ENCODE assay signal across 9 cellular contexts in genomic region chr14:88559852-88560251, GRCh38. TPM values are rescaled to one million over a fixed set of nuclear protein-coding genes. Genes with fewer than 3 reads are reported as not detected.
DNase-seq lines count a peak whose midpoint lies in the region.
"Had no signal": no experiment of that assay in that cellular context is flagged by ENCODE, and none has a peak within 500 bp of the region (broad histone marks: within the 10 kb centered on the region; RNA-seq: fewer than 3 reads in every experiment).

No MANE protein-coding gene starts in this region.

- peaks cover 39% of the 10 kb centered on the region for H3K27me3 Mint-ChIP-seq in activated T-helper 2 cell treated with anti-CD3 and anti-CD28 coated beads, Interferon-gamma antibody, Interleukin-2, Interleukin-4, amounts not matched to agents 10 μg/mL and 5 μg/mL and 100 μg/mL, durations not matched to agents 14 hours and 24 hours and 36 hours (ENCODE audit: low read depth)

- H3K27ac Mint-ChIP-seq in activated T-helper 2 cell treated with anti-CD3 and anti-CD28 coated beads, Interferon-gamma antibody, Interleukin-2, Interleukin-4, amounts not matched to agents 10 μg/mL and 5 μg/mL and 100 μg/mL, durations not matched to agents 14 hours and 24 hours and 36 hours: no peak overlapping the region

- no peaks in the 10 kb centered on the region for H3K9me3 Mint-ChIP-seq in activated T-helper 2 cell treated with anti-CD3 and anti-CD28 coated beads, Interferon-gamma antibody, Interleukin-2, Interleukin-4, amounts not matched to agents 10 μg/mL and 5 μg/mL and 100 μg/mL, durations not matched to agents 14 hours and 24 hours and 36 hours

- H3K4me1 Mint-ChIP-seq in activated T-helper 2 cell treated with anti-CD3 and anti-CD28 coated beads, Interferon-gamma antibody, Interleukin-2, Interleukin-4, amounts not matched to agents 10 μg/mL and 5 μg/mL and 100 μg/mL, durations not matched to agents 14 hours and 24 hours and 36 hours (ENCODE audit: low read depth): peaks cover 42% of the 10 kb centered on the region

- H3K4me3 Mint-ChIP-seq in activated T-helper 2 cell treated with anti-CD3 and anti-CD28 coated beads, Interferon-gamma antibody, Interleukin-2, Interleukin-4, amounts not matched to agents 10 μg/mL and 5 μg/mL and 100 μg/mL, durations not matched to agents 14 hours and 24 hours and 36 hours (ENCODE audit: low read depth): no peak overlapping the region

- intact Hi-C loops in activated T-helper 2 cell treated with anti-CD3 and anti-CD28 coated beads, Interferon-gamma antibody, Interleukin-2, Interleukin-4, amounts not matched to agents 10 μg/mL and 5 μg/mL and 100 μg/mL, durations not matched to agents 14 hours and 24 hours and 36 hours (cut with micrococcal nuclease): loop anchor here (5.0 to 10.0 kb wide), 4 partner anchors 37 to 1395 kb away; partner anchors contain the start of genes EFCAB11, EML5, SPATA7 and TDP1

- peaks cover 15% of the 10 kb centered on the region for H3K36me3 Mint-ChIP-seq in activated T-helper 2 cell treated with anti-CD3 and anti-CD28 coated beads, Interferon-gamma antibody, Interleukin-2, Interleukin-4, amounts not matched to agents 10 μg/mL and 5 μg/mL and 100 μg/mL, durations not matched to agents 14 hours and 24 hours and 36 hours (ENCODE audit: low read depth)

- DNase-seq in COR-L47 (lab: John Stamatoyannopoulos, UW): peak; percentile 43
- DNase-seq in Kasumi-1 (lab: John Stamatoyannopoulos, UW): peak; percentile 54 to 62
- DNase-seq in amniotic epithelial cell (ENCODE audit: low read depth): peak; percentile 61
- peak; percentile 47 to 51 for DNase-seq in lung microvascular endothelial cell (ENCODE audit: low read depth in 2 of 2)
- no peak for DNase-seq in effector CD8-positive, alpha-beta T cell (lab: John Stamatoyannopoulos, UW)
- DNase-seq in iPS-NIHi11 (ENCODE audit: low spot score): no peak
- no peak for DNase-seq in activated T-helper 2 cell treated with anti-CD3 and anti-CD28 coated beads, Interferon-gamma antibody, Interleukin-2, Interleukin-4, amounts not matched to agents 10 μg/mL and 5 μg/mL and 100 μg/mL, durations not matched to agents 14 hours and 24 hours and 36 hours (ENCODE audit: low spot score)
- DNase-seq in KG1 (lab: John Stamatoyannopoulos, UW): no peak
- DNase-seq: NCI-H187 treated with DMSO at 0.1 percent for 48 hours had no signal

RNA-seq across cellular contexts. Expression of gene ZC3H14, which starts 3.0 kb away (rescaled TPM):
- total RNA-seq in lung microvascular endothelial cell: 35.1 and 47.2 TPM in 2 replicates
- 59.8 and 60.3 TPM in 2 replicates for total RNA-seq in activated T-helper 2 cell treated with anti-CD3 and anti-CD28 coated beads, Interferon-gamma antibody, Interleukin-2, Interleukin-4, amounts not matched to agents 10 μg/mL and 5 μg/mL and 100 μg/mL, durations not matched to agents 14 hours and 24 hours and 36 hours

RNA-seq across cellular contexts. Expression of gene PTPN21, which starts 5.0 kb away (rescaled TPM):
- 2.8 and 5.2 TPM in 2 replicates for total RNA-seq in lung microvascular endothelial cell
- total RNA-seq in activated T-helper 2 cell treated with anti-CD3 and anti-CD28 coated beads, Interferon-gamma antibody, Interleukin-2, Interleukin-4, amounts not matched to agents 10 μg/mL and 5 μg/mL and 100 μg/mL, durations not matched to agents 14 hours and 24 hours and 36 hours: 0.32 and 0.34 TPM in 2 replicates

Comparison
In these comparisons a context has a peak if more than half of its experiments do, and no peak if none do; other contexts are left out.
1. DNase-seq: peak in COR-L47 (single experiment), Kasumi-1 (2 of 2), amniotic epithelial cell (single experiment) and lung microvascular endothelial cell (2 of 2); none in effector CD8-positive, alpha-beta T cell (single experiment), iPS-NIHi11 (single experiment), activated T-helper 2 cell treated with anti-CD3 and anti-CD28 coated beads, Interferon-gamma antibody, Interleukin-2, Interleukin-4, amounts not matched to agents 10 μg/mL and 5 μg/mL and 100 μg/mL, durations not matched to agents 14 hours and 24 hours and 36 hours (single experiment) and KG1 (single experiment).